1 cellular context compared by ENCODE assay signal in the genomic region with DNA sequence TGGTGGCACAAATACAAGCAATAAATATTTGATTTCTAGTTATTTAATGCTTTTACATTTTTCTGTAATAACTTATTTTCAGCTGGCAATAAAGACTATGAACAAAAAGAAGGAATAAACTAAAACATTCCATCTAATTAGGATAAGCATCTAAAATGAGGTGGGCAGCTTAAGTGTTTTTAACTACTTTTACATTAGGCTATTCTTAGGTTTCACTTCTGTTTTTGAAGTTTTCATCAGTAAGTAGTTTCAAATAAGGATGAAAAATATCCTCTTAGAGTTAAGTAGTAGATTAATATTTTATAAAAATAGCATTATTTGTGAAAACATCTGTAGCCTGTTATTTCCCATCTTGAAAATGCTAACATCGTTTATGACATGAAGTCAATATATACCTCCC.
TF ChIP-seq lines count a peak whose summit lies in the region.

No MANE protein-coding gene starts in this region.

TF ChIP-seq in GM23338, 12 proteins besides CTCF, POLR2A, EP300 and RAD21:
- TF ChIP-seq EZH2phosphoT487 (IDR thresholded peaks at IDR 0.05; ENCODE audit: unreplicated experiment) (no peak), ZNF331 (CRISPR knock-in tag; IDR thresholded peaks at IDR 0.05; ENCODE audit: low read depth) (no peak), POLR2AphosphoS5 (IDR thresholded peaks at IDR 0.05; ENCODE audit: low read depth) (no peak), JUNB (IDR thresholded peaks at IDR 0.05; ENCODE audit: unreplicated experiment) (no peak), NANOG (IDR thresholded peaks at IDR 0.05; ENCODE audit: borderline replicate concordance) (no peak), ETS1 (IDR thresholded peaks at IDR 0.05) (no peak), CREB1 (CRISPR knock-in tag; IDR thresholded peaks at IDR 0.05; ENCODE audit: low read depth) (no peak), ZNF462 (CRISPR knock-in tag; IDR thresholded peaks at IDR 0.05) (no peak), ZNF114 (CRISPR knock-in tag; IDR thresholded peaks at IDR 0.05) (no peak), STAT1 (IDR thresholded peaks at IDR 0.05; ENCODE audit: unreplicated experiment) (no peak), EZH2 (IDR thresholded peaks at IDR 0.05; ENCODE audit: low read depth, unreplicated experiment) (no peak)
- TF ChIP-seq, protein P1, sequence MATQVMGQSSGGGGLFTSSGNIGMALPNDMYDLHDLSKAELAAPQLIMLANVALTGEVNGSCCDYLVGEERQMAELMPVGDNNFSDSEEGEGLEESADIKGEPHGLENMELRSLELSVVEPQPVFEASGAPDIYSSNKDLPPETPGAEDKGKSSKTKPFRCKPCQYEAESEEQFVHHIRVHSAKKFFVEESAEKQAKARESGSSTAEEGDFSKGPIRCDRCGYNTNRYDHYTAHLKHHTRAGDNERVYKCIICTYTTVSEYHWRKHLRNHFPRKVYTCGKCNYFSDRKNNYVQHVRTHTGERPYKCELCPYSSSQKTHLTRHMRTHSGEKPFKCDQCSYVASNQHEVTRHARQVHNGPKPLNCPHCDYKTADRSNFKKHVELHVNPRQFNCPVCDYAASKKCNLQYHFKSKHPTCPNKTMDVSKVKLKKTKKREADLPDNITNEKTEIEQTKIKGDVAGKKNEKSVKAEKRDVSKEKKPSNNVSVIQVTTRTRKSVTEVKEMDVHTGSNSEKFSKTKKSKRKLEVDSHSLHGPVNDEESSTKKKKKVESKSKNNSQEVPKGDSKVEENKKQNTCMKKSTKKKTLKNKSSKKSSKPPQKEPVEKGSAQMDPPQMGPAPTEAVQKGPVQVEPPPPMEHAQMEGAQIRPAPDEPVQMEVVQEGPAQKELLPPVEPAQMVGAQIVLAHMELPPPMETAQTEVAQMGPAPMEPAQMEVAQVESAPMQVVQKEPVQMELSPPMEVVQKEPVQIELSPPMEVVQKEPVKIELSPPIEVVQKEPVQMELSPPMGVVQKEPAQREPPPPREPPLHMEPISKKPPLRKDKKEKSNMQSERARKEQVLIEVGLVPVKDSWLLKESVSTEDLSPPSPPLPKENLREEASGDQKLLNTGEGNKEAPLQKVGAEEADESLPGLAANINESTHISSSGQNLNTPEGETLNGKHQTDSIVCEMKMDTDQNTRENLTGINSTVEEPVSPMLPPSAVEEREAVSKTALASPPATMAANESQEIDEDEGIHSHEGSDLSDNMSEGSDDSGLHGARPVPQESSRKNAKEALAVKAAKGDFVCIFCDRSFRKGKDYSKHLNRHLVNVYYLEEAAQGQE (IDR thresholded peaks at IDR 0.05; ENCODE audit: unreplicated experiment), result no peak
